Comparison of ENCODE assay signal across 25 cellular contexts in the genomic region with DNA sequence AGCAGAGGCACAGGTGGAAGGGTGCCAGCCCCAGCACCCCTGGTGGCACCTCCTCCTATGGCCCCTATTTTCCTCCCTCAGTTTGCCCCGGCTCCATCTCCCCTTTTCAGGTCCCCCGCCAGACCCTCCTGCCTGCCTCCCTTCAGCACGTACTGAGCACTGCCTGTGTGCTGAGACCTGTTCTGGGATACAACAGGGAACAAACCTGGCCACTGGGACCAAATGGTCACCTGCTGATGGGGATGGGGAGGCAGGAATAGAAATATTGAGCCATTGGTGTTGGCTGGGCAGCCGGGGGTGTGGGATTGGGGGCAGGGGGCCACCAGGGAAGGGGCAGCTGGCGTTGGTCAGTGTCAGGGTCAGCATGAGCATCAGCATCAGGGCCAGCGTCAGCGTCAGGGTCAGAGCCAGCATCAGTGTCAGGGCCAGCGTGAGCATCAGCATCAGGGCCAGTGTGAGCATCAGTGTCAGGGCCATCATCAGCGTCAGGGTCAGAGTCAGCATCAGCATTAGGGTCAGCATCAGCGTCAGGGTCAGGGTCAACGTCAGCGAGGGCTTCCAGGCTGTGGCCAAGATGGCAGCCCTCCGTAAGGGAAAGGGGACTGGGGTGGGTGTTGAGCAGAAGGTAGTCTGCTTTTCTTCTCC. TPM values are rescaled to one million over a fixed set of nuclear protein-coding genes. Genes with fewer than 3 reads are reported as not detected.
DNase-seq lines count a peak whose midpoint lies in the region; ATAC-seq, FAIRE-seq and TF ChIP-seq lines count a peak whose summit lies in the region.
"Had no signal": no experiment of that assay in that cellular context is flagged by ENCODE, and none has a peak within 500 bp of the region (broad histone marks: within the 10 kb centered on the region; RNA-seq: fewer than 3 reads in every experiment).

No MANE protein-coding gene starts in this region.

- H3K9me3 Mint-ChIP-seq in type B pancreatic cell: no peaks in the 10 kb centered on the region
- H3K9me3 Mint-ChIP-seq: CD8-positive, alpha-beta T cell; H9 had no signal

- no peak for TF ChIP-seq POLR2A in GM12891 (IDR thresholded peaks at IDR 0.05; ENCODE audit: low read depth, low read length)

- no peaks in the 10 kb centered on the region for H3K27me3 Mint-ChIP-seq in type B pancreatic cell

- no peak overlapping the region for H3K27ac Mint-ChIP-seq in type B pancreatic cell
- H3K27ac Mint-ChIP-seq: CD8-positive, alpha-beta T cell; H9 had no signal

- peak; percentile 43 for FAIRE-seq in GM12891 (lab: Jason Lieb, UNC)
- FAIRE-seq: A204.1, GM19239, HepG2 had no signal

- no peak for TF ChIP-seq CTCF in type B pancreatic cell (conservative IDR thresholded peaks at IDR 0.05)

- peak; percentile 8 for DNase-seq in AG08396 (ENCODE audit: low spot score)
- no peak for DNase-seq in GM12891 (ENCODE audit: insufficient read length, low spot score)
- DNase-seq in islet precursor cell: peak; percentile 36
- DNase-seq in type B pancreatic cell (ENCODE audit: extremely low spot score, unreplicated experiment): peak; percentile 57
- no peak for DNase-seq in effector CD4-positive, alpha-beta T cell
- no peak for DNase-seq in NCI-H187 (lab: John Stamatoyannopoulos, UW)
- DNase-seq: AML-193; CD8-positive, alpha-beta T cell; DND-41; GM23248; H9; KBM-7; MV-4-11; NCI-H1105; NCI-H1436 treated with DMSO at 0.1 percent for 48 hours; NCI-H1930; NCI-H2107; NCI-H524; NCI-H748 treated with DMSO at 0.1 percent for 48 hours; PC-3; SK-N-SH had no signal

- ATAC-seq in GM21786 (IDR thresholded peaks at IDR 0.05; ENCODE audit: unreplicated experiment): no peak
- ATAC-seq: CD8-positive, alpha-beta T cell; HepG2; PC-3 had no signal

- H3K4me1 Mint-ChIP-seq in type B pancreatic cell (ENCODE audit: unreplicated experiment): peaks cover 13% of the 10 kb centered on the region

- H3K4me3 Mint-ChIP-seq in type B pancreatic cell: no peak overlapping the region
- H3K4me3 Mint-ChIP-seq: CD8-positive, alpha-beta T cell; H9 had no signal

- peaks cover 14% of the 10 kb centered on the region for H3K36me3 Mint-ChIP-seq in type B pancreatic cell

TF ChIP-seq in GM12891, 5 proteins besides CTCF, POLR2A, EP300 and RAD21:
- TF ChIP-seq SPI1 (IDR thresholded peaks at IDR 0.05; ENCODE audit: low read depth, low read length) (no peak), POU2F2 (IDR thresholded peaks at IDR 0.05; ENCODE audit: low read depth, low read length) (no peak), PAX5 (IDR thresholded peaks at IDR 0.05; ENCODE audit: insufficient read depth, low read length, severe bottlenecking) (no peak)

RNA-seq across cellular contexts. Expression of a gene that starts 7.5 kb away (rescaled TPM):
- polyA plus RNA-seq in GM12891 (2012; ENCODE audit: low read depth, missing spikeins): 2.7 TPM
- 24.6 and 39.5 TPM in 2 replicates for total RNA-seq in type B pancreatic cell (ENCODE audit: low replicate concordance)

RNA-seq across cellular contexts. Expression of a gene that starts 36.1 kb away (rescaled TPM):
- 0.08 TPM for polyA plus RNA-seq in GM12891 (2012; ENCODE audit: low read depth, missing spikeins)
- 4.2 and 21.7 TPM in 2 replicates for total RNA-seq in type B pancreatic cell (ENCODE audit: low replicate concordance)

Comparison
In these comparisons a context has a peak if more than half of its experiments do, and no peak if none do; other contexts are left out.
1. DNase-seq: peak in AG08396 (single experiment), islet precursor cell (single experiment) and type B pancreatic cell (single experiment); none in GM12891 (single experiment), effector CD4-positive, alpha-beta T cell (single experiment) and NCI-H187 (0 of 2).